In the genomic region with DNA sequence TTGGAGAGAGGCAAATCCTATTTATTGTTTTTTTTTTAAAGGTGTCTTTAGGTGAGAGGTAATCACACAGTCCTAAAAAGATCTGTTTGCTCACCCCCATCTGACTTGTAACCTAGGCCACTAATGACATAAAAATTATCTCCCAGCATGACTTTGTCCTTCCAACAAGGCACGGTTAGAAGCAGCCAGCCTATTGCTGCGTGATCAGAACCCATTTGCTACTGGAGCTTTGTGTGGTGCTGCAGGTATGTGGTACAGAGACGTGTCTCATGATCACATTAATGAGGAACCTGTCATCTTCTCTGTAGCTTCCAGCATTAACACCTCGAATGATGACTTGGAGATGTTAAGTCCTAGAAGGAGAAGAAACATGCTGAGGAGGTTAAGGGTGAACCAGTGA, we compare ENCODE assay signal across 29 cellular contexts.
DNase-seq lines count a peak whose midpoint lies in the region; ATAC-seq lines count a peak whose summit lies in the region.
"Had no signal": no experiment of that assay in that cellular context is flagged by ENCODE, and none has a peak within 500 bp of the region (broad histone marks: within the 10 kb centered on the region; RNA-seq: fewer than 3 reads in every experiment).

No MANE protein-coding gene starts in this region.

- peak; percentile 70 for DNase-seq in COR-L47 (lab: John Stamatoyannopoulos, UW)
- peak; percentile 70 for DNase-seq in NCI-H1436 (lab: John Stamatoyannopoulos, UW)
- DNase-seq in NCI-H345 treated with DMSO at 0.1 percent for 48 hours (lab: John Stamatoyannopoulos, UW; ENCODE audit: unreplicated experiment) = peak; percentile 61
- DNase-seq in epithelial cell of prostate (ENCODE audit: low read depth, low spot score) = no peak
- DNase-seq in NCI-H510A (lab: John Stamatoyannopoulos, UW) = no peak
- no peak for DNase-seq in activated T-cell treated with anti-CD3 and anti-CD28 coated beads, Interleukin-2, amount 50 U/mL, for 1 hour
- DNase-seq: activated CD4-positive, alpha-beta memory T cell treated with anti-CD3 and anti-CD28 coated beads, Interleukin-2, amount 10 ng/mL, durations not matched to agents 7 days and 5 days; activated CD8-positive, alpha-beta memory T cell treated with anti-CD3 and anti-CD28 coated beads, Interleukin-2, amount 50 U/mL, for 4 hours; activated naive CD4-positive, alpha-beta T cell treated with anti-CD3 and anti-CD28 coated beads, Interleukin-2, amount 50 U/mL, for 16 hours; BE2C; brain microvascular endothelial cell; CD8-positive, alpha-beta memory T cell; DMS53; dorsolateral prefrontal cortex; foreskin melanocyte; heart left ventricle; Karpas-422; NCI-H2029; posterior cingulate gyrus; SHP77; spleen; stimulated activated CD4-positive, alpha-beta T cell treated with anti-CD3 and anti-CD28 coated beads, Interleukin-2, amount 100 ng/mL, for 24 hours; stimulated activated CD8-positive, alpha-beta memory T cell treated with anti-CD3 and anti-CD28 coated beads, Interleukin-4, amount 100 ng/mL, for 48 hours; SW 1271; uterus had no signal

- no peak for ATAC-seq in HG02870 (IDR thresholded peaks at IDR 0.05; ENCODE audit: unreplicated experiment)
- ATAC-seq: heart left ventricle, Panc1 had no signal

- H3K27ac ChIP-seq in epithelial cell of prostate = peak overlapping the region; percentile 21
- H3K27ac ChIP-seq: brain microvascular endothelial cell, dorsolateral prefrontal cortex, heart left ventricle, neutrophil, right atrium auricular region, spleen, uterus had no signal

Comparison
In these comparisons a context has a peak if more than half of its experiments do, and no peak if none do; other contexts are left out.
1. DNase-seq: peak in COR-L47 (single experiment), NCI-H1436 (single experiment) and NCI-H345 treated with DMSO at 0.1 percent for 48 hours (single experiment); none in epithelial cell of prostate (single experiment), NCI-H510A (single experiment) and activated T-cell treated with anti-CD3 and anti-CD28 coated beads, Interleukin-2, amount 50 U/mL, for 1 hour (single experiment).